ENCODE assay signal across 28 cellular contexts in the genomic region with DNA sequence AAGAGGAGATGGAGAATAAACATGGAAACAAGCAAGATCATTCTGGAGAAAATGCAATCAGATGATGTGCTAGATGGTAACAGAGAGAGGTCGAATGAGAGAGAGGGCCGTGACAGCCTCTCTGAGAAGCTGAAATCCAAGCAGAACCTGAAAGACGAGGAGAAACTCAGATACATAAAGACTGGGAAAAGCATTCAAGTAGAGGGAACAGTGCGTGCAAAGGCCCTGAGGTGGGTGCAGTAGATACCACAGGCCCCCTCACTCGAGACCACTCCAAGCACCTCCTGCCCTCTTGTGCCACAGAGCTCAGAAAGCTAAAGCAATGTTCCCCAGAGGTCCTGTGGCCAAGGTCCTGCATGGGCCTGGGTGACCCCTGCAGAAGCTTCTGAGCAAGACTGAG. TPM values are rescaled to one million over a fixed set of nuclear protein-coding genes. Genes with fewer than 3 reads are reported as not detected.
"Had no signal": no experiment of that assay in that cellular context is flagged by ENCODE, and none has a peak within 500 bp of the region (broad histone marks: within the 10 kb centered on the region; RNA-seq: fewer than 3 reads in every experiment).

No MANE protein-coding gene starts in this region.

- H3K27me3 ChIP-seq: neural progenitor cell, vagina had no signal

- FAIRE-seq: islet of Langerhans, pancreas, small intestine had no signal

- H3K27ac ChIP-seq: neural progenitor cell, pancreas, prostate gland, sigmoid colon, spleen, tibial nerve, vagina had no signal

- H3K4me3 ChIP-seq: lung, neural progenitor cell, pancreas, prostate gland, sigmoid colon, spleen, tibial nerve, vagina had no signal

- H3K36me3 ChIP-seq: neural progenitor cell, pancreas, prostate gland, sigmoid colon, spleen, tibial nerve, vagina had no signal

- H2AFZ ChIP-seq: neural progenitor cell had no signal

- DNase-seq: head of caudate nucleus; hypothalamus; immature natural killer cell; mesendoderm; naive B cell; natural killer cell; nephron progenitor cell; retina; right cardiac atrium; sigmoid colon; small intestine; spleen; stimulated activated CD4-positive, alpha-beta T cell treated with anti-CD3 and anti-CD28 coated beads, Interleukin-4, amount 100 ng/mL, for 24 hours; stimulated activated naive CD4-positive, alpha-beta T cell treated with Interleukin-2 at 50 U/mL for 16 hours; stimulated activated naive CD8-positive, alpha-beta T cell treated with anti-CD3 and anti-CD28 coated beads, Interleukin-15, amount 100 ng/mL, for 72 hours; substantia nigra had no signal

- H3K9ac ChIP-seq: neural progenitor cell had no signal

- H3K9me3 ChIP-seq: pancreas, prostate gland, sigmoid colon, spleen, tibial nerve, vagina had no signal

- H3K4me1 ChIP-seq: prostate gland had no signal

- ATAC-seq: left lobe of liver; natural killer cell; right cardiac atrium; stimulated activated naive CD8-positive, alpha-beta T cell treated with anti-CD3 and anti-CD28 coated beads, Interleukin-15, amount 100 ng/mL, for 72 hours had no signal

RNA-seq across cellular contexts. Expression of a gene that starts 54.8 kb away (rescaled TPM):
- total RNA-seq: kidney epithelial cell, lower leg skin, mononuclear cell, natural killer cell, omental fat pad, right cardiac atrium, tibial nerve had no signal
- polyA plus RNA-seq: immature natural killer cell, spleen had no signal
